Comparison of ENCODE assay signal across 11 cellular contexts in the genomic region with DNA sequence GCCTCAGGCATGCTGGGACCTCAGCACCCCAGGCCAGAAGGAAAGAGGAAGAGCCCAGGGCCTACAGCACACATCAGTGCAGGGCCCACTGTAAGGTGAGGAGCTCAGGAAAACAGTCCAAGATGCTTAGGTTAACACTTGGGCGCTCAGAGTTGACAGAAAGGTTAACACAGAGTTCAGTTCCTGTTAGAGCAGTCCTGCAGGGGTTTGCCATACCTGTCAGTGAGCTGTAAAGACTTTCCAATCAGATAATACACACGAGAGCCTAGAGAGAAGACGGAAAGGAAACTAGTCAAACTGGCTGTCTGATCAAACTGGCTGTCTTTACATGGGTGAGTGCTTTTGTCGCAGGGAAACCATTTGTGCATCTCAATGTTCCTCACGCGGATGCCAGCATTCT.
DNase-seq lines count a peak whose midpoint lies in the region; ATAC-seq and TF ChIP-seq lines count a peak whose summit lies in the region.
"Had no signal": no experiment of that assay in that cellular context is flagged by ENCODE, and none has a peak within 500 bp of the region (broad histone marks: within the 10 kb centered on the region; RNA-seq: fewer than 3 reads in every experiment).

No MANE protein-coding gene starts in this region.

- H3K36me3 ChIP-seq in OCI-LY3 (replicated peaks; ENCODE audit: low read depth, low read length) (no peaks in the 10 kb centered on the region), mesendoderm (ENCODE audit: control insufficient read depth, insufficient read depth, low read length) (no peaks in the 10 kb centered on the region), tibial artery (no peaks in the 10 kb centered on the region)

- intact Hi-C loops in tibial artery (cut with DNase I; ENCODE audit: low total_unique reads) = no loop called here

- no peak overlapping the region for H3K18ac ChIP-seq in mesendoderm (ENCODE audit: low read length)

- DNase-seq in coronary artery (ENCODE audit: low spot score) (no peak), mesendoderm (peak; percentile 51), tibial artery (no peak), NCI-H82 treated with DMSO at 0.1 percent for 48 hours (lab: John Stamatoyannopoulos, UW; ENCODE audit: unreplicated experiment) (no peak)
- no peak for DNase-seq in stimulated activated CD4-positive, alpha-beta T cell treated with anti-CD3 and anti-CD28 coated beads, Interleukin-2, amount 100 ng/mL, for 48 hours
- DNase-seq: effector CD8-positive, alpha-beta T cell; Karpas-422 had no signal

- H3K56ac ChIP-seq in mesendoderm (ENCODE audit: low read length) = peak overlapping the region; percentile 2

- no peak overlapping the region for H3K27ac ChIP-seq in OCI-LY3 (ENCODE audit: low read length)
- H3K27ac ChIP-seq in coronary artery = peak overlapping the region; percentile 62 to 81
- no peak overlapping the region for H3K27ac ChIP-seq in mesendoderm (ENCODE audit: low read depth, low read length)
- H3K27ac ChIP-seq in tibial artery = peak overlapping the region; percentile 40 to 55

- H3K4me2 ChIP-seq in OCI-LY3 (ENCODE audit: low read length) (0 out of 2 replicates have a peak overlapping the region, but pooled peaks have one; percentile 21), mesendoderm (ENCODE audit: low read length) (no peak overlapping the region)

- no peak overlapping the region for H3K9ac ChIP-seq in OCI-LY3 (ENCODE audit: low read length)
- no peak overlapping the region for H3K9ac ChIP-seq in mesendoderm (ENCODE audit: low read length)

- peak overlapping the region; percentile 54; the same call in 1 of the 2 replicates for H2AFZ ChIP-seq in OCI-LY3 (ENCODE audit: low read depth, low read length)

- H3K9me3 ChIP-seq in OCI-LY3 (ENCODE audit: insufficient read depth, low read length) (no peaks in the 10 kb centered on the region), tibial artery (no peaks in the 10 kb centered on the region)

- no peak overlapping the region for H3K23ac ChIP-seq in mesendoderm (ENCODE audit: low read length)

- no peaks in the 10 kb centered on the region for H3K79me2 ChIP-seq in OCI-LY3 (ENCODE audit: low read length)
- H3K79me2 ChIP-seq in mesendoderm (ENCODE audit: control insufficient read depth, insufficient read depth, low read length) = no peaks in the 10 kb centered on the region

- H3K4me3 ChIP-seq in OCI-LY3 (ENCODE audit: low read length) (no peak overlapping the region), coronary artery (no peak overlapping the region), mesendoderm (ENCODE audit: low read length) (no peak overlapping the region), tibial artery (no peak overlapping the region)

- 0 out of 2 replicates have a peak, but pooled peaks cover 3% of the 10 kb centered on the region for H3K4me1 ChIP-seq in OCI-LY3 (ENCODE audit: low read length)
- peaks cover 3% of the 10 kb centered on the region for H3K4me1 ChIP-seq in mesendoderm (ENCODE audit: control insufficient read depth, low read depth, low read length)
- H3K4me1 ChIP-seq in tibial artery = peaks cover 0 to 20% (median 5%) of the 10 kb centered on the region in 4 donors

- no peak overlapping the region for H2BK15ac ChIP-seq in mesendoderm (replicated peaks; ENCODE audit: low read depth)

- H4K5ac ChIP-seq in mesendoderm (ENCODE audit: low read length) = no peak overlapping the region

- H2BK5ac ChIP-seq in mesendoderm (ENCODE audit: low read length) = no peak overlapping the region

- ATAC-seq in GM18511 (IDR thresholded peaks at IDR 0.05; ENCODE audit: unreplicated experiment) (no peak), HG03108 (IDR thresholded peaks at IDR 0.05; ENCODE audit: unreplicated experiment) (no peak)
- ATAC-seq: activated naive CD4-positive, alpha-beta T cell treated with anti-CD3 and anti-CD28 coated beads, Interleukin-2, amount 50 U/mL, for 72 hours had no signal

- WGBS in mesendoderm (ENCODE audit: extremely low coverage, insufficient coverage, low lambda C conversion rate) = no CpG with 5 or more reads among the region's 6 CpGs

- no peak overlapping the region for H4K8ac ChIP-seq in mesendoderm (ENCODE audit: low read depth, low read length)

- H4K20me1 ChIP-seq in OCI-LY3 (ENCODE audit: insufficient read depth, low read length) = no peaks in the 10 kb centered on the region

- no peak overlapping the region for H3K4ac ChIP-seq in mesendoderm (ENCODE audit: low read depth, low read length)

- H2BK120ac ChIP-seq in mesendoderm (ENCODE audit: low read depth, low read length) = no peak overlapping the region

- TF ChIP-seq CTCF in OCI-LY3 (IDR thresholded peaks at IDR 0.05; ENCODE audit: low read depth, low read length) (no peak), coronary artery (IDR thresholded peaks at IDR 0.05) (no peak), tibial artery (IDR thresholded peaks at IDR 0.05) (no peak)

- no peak overlapping the region for H2AK5ac ChIP-seq in mesendoderm (ENCODE audit: low read length)

- H3K79me1 ChIP-seq in mesendoderm (ENCODE audit: low read length) = no peaks in the 10 kb centered on the region

- H3K27me3 ChIP-seq in OCI-LY3 (ENCODE audit: low read depth, low read length) = no peaks in the 10 kb centered on the region
- no peaks in the 10 kb centered on the region for H3K27me3 ChIP-seq in mesendoderm (ENCODE audit: insufficient read depth, low read length, poor library complexity)
- no peaks in the 10 kb centered on the region for H3K27me3 ChIP-seq in tibial artery

Comparison
In these comparisons a context has a peak if more than half of its experiments do, and no peak if none do; other contexts are left out.
1. H3K27ac ChIP-seq: peak in coronary artery (2 of 2) and tibial artery (2 of 2); none in OCI-LY3 (single experiment) and mesendoderm (single experiment).